Comparison of ENCODE assay signal across 31 cellular contexts in the genomic region with DNA sequence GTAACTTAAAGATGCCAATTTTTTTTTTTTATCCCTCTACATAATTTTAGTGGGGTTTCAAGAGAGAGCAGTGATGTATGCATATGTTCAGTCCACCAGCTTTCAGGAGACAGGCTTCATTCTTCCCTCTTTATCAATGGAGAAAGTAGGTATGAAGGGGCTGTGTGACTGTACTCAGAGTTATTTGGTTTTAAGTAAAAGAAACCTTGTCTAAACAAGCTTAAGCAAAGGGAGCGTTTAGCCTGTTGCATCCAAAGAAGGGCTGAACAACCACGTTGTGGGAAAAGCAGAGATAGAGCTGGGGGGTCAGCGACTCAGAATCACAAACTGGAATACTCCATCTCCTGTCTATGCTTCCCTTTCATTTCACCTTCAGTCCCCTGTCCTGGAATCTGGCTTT. TPM values are rescaled to one million over a fixed set of nuclear protein-coding genes. Genes with fewer than 3 reads are reported as not detected.
"Had no signal": no experiment of that assay in that cellular context is flagged by ENCODE, and none has a peak within 500 bp of the region (broad histone marks: within the 10 kb centered on the region; RNA-seq: fewer than 3 reads in every experiment).

No MANE protein-coding gene starts in this region.

- H3K4me3 Mint-ChIP-seq: activated CD4-positive, alpha-beta T cell treated with anti-CD3 and anti-CD28 coated beads for 36 hours; activated CD4-positive, alpha-beta T cell treated with anti-CD3 and anti-CD28 coated beads, Interleukin-2, amount 10 ng/mL, durations not matched to agents 7 days and 5 days; activated CD8-positive, alpha-beta T cell treated with anti-CD3 and anti-CD28 coated beads, Interleukin-2, amount 10 ng/mL, durations not matched to agents 7 days and 5 days; activated naive CD4-positive, alpha-beta T cell treated with anti-CD3 and anti-CD28 coated beads, Interleukin-2, amount 50 U/mL, for 24 hours; activated T-cell treated with anti-CD3 and anti-CD28 coated beads, Interleukin-2, amount 50 U/mL, for 24 hours; central memory CD8-positive, alpha-beta T cell; WTC11 had no signal

- H3K27ac ChIP-seq: adrenal gland, cardiac muscle cell, SJCRH30, SK-N-MC had no signal

- H3K27me3 ChIP-seq: adrenal gland, cardiac muscle cell, MG63, SJCRH30 had no signal

- H3K4me1 ChIP-seq: adrenal gland, SJCRH30 had no signal

- H3K27ac Mint-ChIP-seq: activated CD4-positive, alpha-beta T cell treated with anti-CD3 and anti-CD28 coated beads for 36 hours; activated CD4-positive, alpha-beta T cell treated with anti-CD3 and anti-CD28 coated beads, Interleukin-2, amount 10 ng/mL, durations not matched to agents 7 days and 5 days; activated CD8-positive, alpha-beta T cell treated with anti-CD3 and anti-CD28 coated beads, Interleukin-2, amount 10 ng/mL, durations not matched to agents 7 days and 5 days; activated naive CD4-positive, alpha-beta T cell treated with anti-CD3 and anti-CD28 coated beads, Interleukin-2, amount 50 U/mL, for 24 hours; activated T-cell treated with anti-CD3 and anti-CD28 coated beads, Interleukin-2, amount 50 U/mL, for 24 hours; activated T-helper 2 cell treated with anti-CD3 and anti-CD28 coated beads, Interferon-gamma antibody, Interleukin-2, Interleukin-4, amounts not matched to agents 10 μg/mL and 5 μg/mL and 100 μg/mL, durations not matched to agents 14 hours and 24 hours and 36 hours; WTC11 had no signal

- H3K36me3 ChIP-seq: adrenal gland, cardiac muscle cell, MG63, SJCRH30 had no signal

- ATAC-seq: activated CD4-positive, alpha-beta T cell treated with anti-CD3 and anti-CD28 coated beads for 36 hours; activated CD4-positive, CD25-positive, alpha-beta regulatory T cell treated with anti-CD3 and anti-CD28 coated beads, Interleukin-2, amount 50 U/mL, for 24 hours; activated CD8-positive, alpha-beta T cell treated with anti-CD3 and anti-CD28 coated beads, Interleukin-2, amount 10 ng/mL, durations not matched to agents 7 days and 5 days; Panc1; WTC11 had no signal

- DNase-seq: activated CD4-positive, alpha-beta T cell treated with anti-CD3 and anti-CD28 coated beads for 36 hours; activated CD4-positive, alpha-beta T cell treated with anti-CD3 and anti-CD28 coated beads, Interleukin-2, amount 10 ng/mL, durations not matched to agents 7 days and 5 days; activated CD4-positive, alpha-beta T cell treated with anti-CD3 and anti-CD28 coated beads, Interleukin-2, amount 50 U/mL, for 48 hours; activated CD8-positive, alpha-beta T cell treated with anti-CD3 and anti-CD28 coated beads, Interleukin-2, amount 10 ng/mL, durations not matched to agents 7 days and 5 days; activated gamma-delta T cell; activated naive CD4-positive, alpha-beta T cell treated with Interleukin-2 at 50 U/mL for 16 hours; activated T-cell treated with anti-CD3 and anti-CD28 coated beads, Interleukin-2, amount 50 U/mL, for 24 hours; adrenal gland; Kasumi-1; KG1; MG63; MV-4-11; NCI-H1092; NCI-H146; NCI-H187; NCI-H2081; NCI-H2171 treated with DMSO at 0.1 percent for 48 hours; NCI-H345; NCI-H524 treated with DMSO at 0.1 percent for 48 hours; SHP77; SJCRH30; T1000 had no signal

- H3K36me3 Mint-ChIP-seq: WTC11 had no signal

- H3K27me3 Mint-ChIP-seq: activated CD4-positive, alpha-beta T cell treated with anti-CD3 and anti-CD28 coated beads for 36 hours; activated CD4-positive, alpha-beta T cell treated with anti-CD3 and anti-CD28 coated beads, Interleukin-2, amount 10 ng/mL, durations not matched to agents 7 days and 5 days; activated naive CD4-positive, alpha-beta T cell treated with anti-CD3 and anti-CD28 coated beads, Interleukin-2, amount 50 U/mL, for 24 hours; activated T-cell treated with anti-CD3 and anti-CD28 coated beads, Interleukin-2, amount 50 U/mL, for 24 hours; central memory CD8-positive, alpha-beta T cell had no signal

- H3K9me3 ChIP-seq: adrenal gland, MG63, SJCRH30 had no signal

- H3K4me1 Mint-ChIP-seq: activated CD4-positive, alpha-beta T cell treated with anti-CD3 and anti-CD28 coated beads for 36 hours; activated naive CD4-positive, alpha-beta T cell treated with anti-CD3 and anti-CD28 coated beads, Interleukin-2, amount 50 U/mL, for 24 hours; central memory CD8-positive, alpha-beta T cell had no signal

- H3K9me3 Mint-ChIP-seq: activated CD4-positive, alpha-beta T cell treated with anti-CD3 and anti-CD28 coated beads, Interleukin-2, amount 10 ng/mL, durations not matched to agents 7 days and 5 days; activated naive CD4-positive, alpha-beta T cell treated with anti-CD3 and anti-CD28 coated beads, Interleukin-2, amount 50 U/mL, for 24 hours; activated T-cell treated with anti-CD3 and anti-CD28 coated beads, Interleukin-2, amount 50 U/mL, for 24 hours; activated T-helper 2 cell treated with anti-CD3 and anti-CD28 coated beads, Interferon-gamma antibody, Interleukin-2, Interleukin-4, amounts not matched to agents 10 μg/mL and 5 μg/mL and 100 μg/mL, durations not matched to agents 14 hours and 24 hours and 36 hours; central memory CD8-positive, alpha-beta T cell; WTC11 had no signal

- H3K4me3 ChIP-seq: adrenal gland, cardiac muscle cell, MG63, SJCRH30, SK-N-MC had no signal

RNA-seq across cellular contexts. Expression of a gene that starts 50.5 kb away (rescaled TPM):
- total RNA-seq: NCI-H460 had no signal
- polyA plus RNA-seq: cardiac muscle cell had no signal
